In genomic region chr14:31207287-31207745, GRCh38 we compare ENCODE assay signal across 1 cellular context.
TF ChIP-seq lines count a peak whose summit lies in the region.

No MANE protein-coding gene starts in this region.

TF ChIP-seq in HepG2, 621 proteins besides CTCF, POLR2A, EP300 and RAD21 (continued from another document and continues in another):
- TF ChIP-seq ZNF318 (CRISPR knock-in tag; IDR thresholded peaks at IDR 0.05) = peak; percentile 86; the same call in 1 of the 2 replicates
- no peak; the same call in 1 of the 2 replicates for TF ChIP-seq ZBTB33 (CRISPR knock-in tag; IDR thresholded peaks at IDR 0.05)
- no peak; the same call in 1 of the 2 replicates for TF ChIP-seq ZNF512B (CRISPR knock-in tag; IDR thresholded peaks at IDR 0.05; ENCODE audit: borderline replicate concordance)
- peak; percentile 98 for TF ChIP-seq ZNF790 (CRISPR knock-in tag; IDR thresholded peaks at IDR 0.05; ENCODE audit: borderline replicate concordance)
- peak; percentile 74 for TF ChIP-seq MED13 (CRISPR knock-in tag; IDR thresholded peaks at IDR 0.05)
- TF ChIP-seq FUBP1 (CRISPR knock-in tag; IDR thresholded peaks at IDR 0.05; ENCODE audit: borderline replicate concordance) = no peak; the same call in 1 of the 2 replicates
- TF ChIP-seq CBX2 (IDR thresholded peaks at IDR 0.05; ENCODE audit: low read depth, low read length) = no peak
- TF ChIP-seq CBX2 (CRISPR knock-in tag; IDR thresholded peaks at IDR 0.05; ENCODE audit: low read depth) = peak; percentile 84; the same call in 1 of the 2 replicates
- peak; percentile 98 for TF ChIP-seq ZFY (CRISPR knock-in tag; IDR thresholded peaks at IDR 0.05)
- peak; percentile 37; the same call in 1 of the 2 replicates for TF ChIP-seq ZNF713 (CRISPR knock-in tag; IDR thresholded peaks at IDR 0.05)
- TF ChIP-seq IKZF4 (CRISPR knock-in tag; IDR thresholded peaks at IDR 0.05; ENCODE audit: borderline replicate concordance, low read depth, not compliant biosample characterization) = peak; percentile 93
- no peak for TF ChIP-seq NR2F2 (IDR thresholded peaks at IDR 0.05; ENCODE audit: borderline replicate concordance, low read depth)
- peak; percentile 17; the same call in 1 of the 2 replicates for TF ChIP-seq KDM2A (CRISPR knock-in tag; IDR thresholded peaks at IDR 0.05; ENCODE audit: borderline replicate concordance, low read depth)
- no peak for TF ChIP-seq SRSF9 (IDR thresholded peaks at IDR 0.05; ENCODE audit: borderline replicate concordance, insufficient read depth, low read depth, low read length, poor library complexity, severe bottlenecking)
- peak; percentile 25 for TF ChIP-seq RBM22 (optimal IDR thresholded peaks at IDR 0.05; ENCODE audit: low read length)
- TF ChIP-seq GATA4 (IDR thresholded peaks at IDR 0.05; ENCODE audit: borderline replicate concordance, low read depth) = no peak
- TF ChIP-seq ZFAT (CRISPR knock-in tag; conservative IDR thresholded peaks at IDR 0.05) = peak; percentile 90; the same call in 1 of the 2 replicates
- peak; percentile 41; the same call in 1 of the 2 replicates for TF ChIP-seq ZNF749 (CRISPR knock-in tag; IDR thresholded peaks at IDR 0.05; ENCODE audit: borderline replicate concordance)
- TF ChIP-seq ZFP41 (CRISPR knock-in tag; IDR thresholded peaks at IDR 0.05; ENCODE audit: borderline replicate concordance) = peak; percentile 98
- TF ChIP-seq ZNF296 (CRISPR knock-in tag; conservative IDR thresholded peaks at IDR 0.05) = no peak
- TF ChIP-seq GPN1 (CRISPR knock-in tag; IDR thresholded peaks at IDR 0.05; ENCODE audit: borderline replicate concordance) = peak; percentile 97; the same call in 1 of the 2 replicates
- no peak for TF ChIP-seq ZNF605 (CRISPR knock-in tag; IDR thresholded peaks at IDR 0.05)
- no peak for TF ChIP-seq PLRG1 (conservative IDR thresholded peaks at IDR 0.05)
- peak; percentile 95 for TF ChIP-seq EEA1 (CRISPR knock-in tag; IDR thresholded peaks at IDR 0.05; ENCODE audit: borderline replicate concordance)
- peak; percentile 28; the same call in 1 of the 2 replicates for TF ChIP-seq ZNF468 (CRISPR knock-in tag; IDR thresholded peaks at IDR 0.05)
- TF ChIP-seq ARID5B (CRISPR knock-in tag; IDR thresholded peaks at IDR 0.05) = peak; percentile 29
- peak; percentile 93; the same call in 1 of the 2 replicates for TF ChIP-seq BATF2 (CRISPR knock-in tag; IDR thresholded peaks at IDR 0.05)
- no peak for TF ChIP-seq U2AF1 (optimal IDR thresholded peaks at IDR 0.05; ENCODE audit: low read depth, low read length)
- peak; percentile 80 for TF ChIP-seq ZNF501 (CRISPR knock-in tag; IDR thresholded peaks at IDR 0.05)
- peak; percentile 46; the same call in 1 of the 2 replicates for TF ChIP-seq ZNF710 (CRISPR knock-in tag; IDR thresholded peaks at IDR 0.05; ENCODE audit: borderline replicate concordance)
- TF ChIP-seq ZNF251 (CRISPR knock-in tag; IDR thresholded peaks at IDR 0.05) = peak; percentile 74; the same call in 1 of the 2 replicates
- peak; percentile 99 for TF ChIP-seq KDM4B (CRISPR knock-in tag; IDR thresholded peaks at IDR 0.05)
